In genomic region chr6:88161921-88162320, GRCh38 we compare ENCODE assay signal across 25 cellular contexts. TPM values are rescaled to one million over a fixed set of nuclear protein-coding genes. Genes with fewer than 3 reads are reported as not detected.
"Had no signal": no experiment of that assay in that cellular context is flagged by ENCODE, and none has a peak within 500 bp of the region (broad histone marks: within the 10 kb centered on the region; RNA-seq: fewer than 3 reads in every experiment).

No MANE protein-coding gene starts in this region.

- H3K4me1 ChIP-seq: testis had no signal

- H3K27me3 ChIP-seq: testis had no signal

- H3K27me3 Mint-ChIP-seq: progenitor cell of endocrine pancreas had no signal

- H3K27ac ChIP-seq: left lung, lower lobe of right lung, ovary, right atrium auricular region, skin epidermis, stomach, testis, thyroid gland, upper lobe of right lung had no signal

- H3K4me3 Mint-ChIP-seq: naive thymus-derived CD8-positive, alpha-beta T cell; nephron; stimulated activated naive B cell treated with anti-CD40 and anti-IgM and Interleukin-4, amounts not matched to agents 10 μg/mL and 1 μg/mL and 100 μg/mL, for 72 hours had no signal

- DNase-seq: hippocampal formation; kidney; left colon; left lung; lower lobe of right lung; mammary epithelial cell; mesenchymal stem cell; naive thymus-derived CD8-positive, alpha-beta T cell; ovary; stimulated activated CD4-positive, alpha-beta T cell treated with anti-CD3 and anti-CD28 coated beads, Interleukin-12 subunit alpha, Interleukin-12 subunit beta, amount 100 ng/mL, for 4 hours; stimulated activated CD4-positive, alpha-beta T cell treated with anti-CD3 and anti-CD28 coated beads, Interleukin-15, amount 100 ng/mL, for 24 hours; stimulated activated CD4-positive, alpha-beta T cell treated with anti-CD3 and anti-CD28 coated beads, Interleukin-2, amount 100 ng/mL, for 24 hours; stimulated activated CD4-positive, alpha-beta T cell treated with anti-CD3 and anti-CD28 coated beads, Interleukin-4, amount 100 ng/mL, for 1 hour; stimulated activated naive B cell treated with anti-CD40 and anti-IgM and Interleukin-4, amounts not matched to agents 10 μg/mL and 1 μg/mL and 100 μg/mL, for 72 hours; stimulated activated naive CD8-positive, alpha-beta T cell treated with anti-CD3 and anti-CD28 coated beads, Interleukin-15, Interleukin-2, amounts not matched to agents 100 U/mL and 50 U/mL, for 24 hours; stomach; testis; thyroid gland; trophoblast cell; upper lobe of right lung had no signal

- H3K9me3 Mint-ChIP-seq: naive thymus-derived CD8-positive, alpha-beta T cell; nephron; stimulated activated naive B cell treated with anti-CD40 and anti-IgM and Interleukin-4, amounts not matched to agents 10 μg/mL and 1 μg/mL and 100 μg/mL, for 72 hours had no signal

- H3K4me3 ChIP-seq: left lung, lower lobe of right lung, ovary, right atrium auricular region, skin epidermis, stomach, testis, thyroid gland, upper lobe of right lung had no signal

- H3K36me3 ChIP-seq: left lung, lower lobe of right lung, ovary, right atrium auricular region, stomach, thyroid gland, upper lobe of right lung had no signal

- H3K27ac Mint-ChIP-seq: naive thymus-derived CD8-positive, alpha-beta T cell; nephron; progenitor cell of endocrine pancreas; stimulated activated naive B cell treated with anti-CD40 and anti-IgM and Interleukin-4, amounts not matched to agents 10 μg/mL and 1 μg/mL and 100 μg/mL, for 72 hours had no signal

- H3K9me3 ChIP-seq: left lung, lower lobe of right lung, ovary, right atrium auricular region, stomach, testis, thyroid gland, upper lobe of right lung had no signal

RNA-seq across cellular contexts. Expression of gene CNR1, which starts 4.2 kb away (rescaled TPM):
- total RNA-seq: mammary epithelial cell, pulmonary artery endothelial cell had no signal
